1 cellular context compared by ENCODE assay signal in genomic region chr1:93680121-93681094, GRCh38.
TF ChIP-seq lines count a peak whose summit lies in the region.

No MANE protein-coding gene starts in this region.

TF ChIP-seq in HepG2, 621 proteins besides CTCF, POLR2A, EP300 and RAD21 (continued from another document and continues in another):
- no peak for TF ChIP-seq NCOA5 (CRISPR knock-in tag; IDR thresholded peaks at IDR 0.05)
- TF ChIP-seq TAF1 (CRISPR knock-in tag; IDR thresholded peaks at IDR 0.05): peak; percentile 49; the same call in 1 of the 2 replicates
- no peak for TF ChIP-seq JDP2 (CRISPR knock-in tag; IDR thresholded peaks at IDR 0.05; ENCODE audit: borderline replicate concordance)
- TF ChIP-seq CEBPG (CRISPR knock-in tag; IDR thresholded peaks at IDR 0.05): peak; percentile 16; the same call in 1 of the 2 replicates
- TF ChIP-seq ZNF761 (CRISPR knock-in tag; conservative IDR thresholded peaks at IDR 0.05): peak; percentile 20; the same call in 1 of the 2 replicates
- peak; percentile 57 for TF ChIP-seq ZNF770 (CRISPR knock-in tag; IDR thresholded peaks at IDR 0.05)
- TF ChIP-seq ZNF263 (CRISPR knock-in tag; IDR thresholded peaks at IDR 0.05): peak; percentile 42
- TF ChIP-seq ZBTB38 (CRISPR knock-in tag; IDR thresholded peaks at IDR 0.05): peak; percentile 38; the same call in 1 of the 2 replicates
- TF ChIP-seq FOSL2 (CRISPR knock-in tag; IDR thresholded peaks at IDR 0.05): peak; percentile 47
- no peak for TF ChIP-seq PPARG (CRISPR knock-in tag; conservative IDR thresholded peaks at IDR 0.05)
- TF ChIP-seq HOXA5 (CRISPR knock-in tag; IDR thresholded peaks at IDR 0.05): 0 out of 2 replicates have a peak, but pooled peaks have one; percentile 42
- TF ChIP-seq KAT8 (CRISPR knock-in tag; IDR thresholded peaks at IDR 0.05): no peak; the same call in 1 of the 2 replicates
- TF ChIP-seq ZNF274 (CRISPR knock-in tag; IDR thresholded peaks at IDR 0.05): peak; percentile 61; the same call in 1 of the 2 replicates
- 0 out of 2 replicates have a peak, but pooled peaks have one; percentile 41 for TF ChIP-seq ZNF431 (CRISPR knock-in tag; IDR thresholded peaks at IDR 0.05; ENCODE audit: borderline replicate concordance, low read depth)
- TF ChIP-seq ZSCAN21 (CRISPR knock-in tag; IDR thresholded peaks at IDR 0.05; ENCODE audit: borderline replicate concordance): 0 out of 2 replicates have a peak, but pooled peaks have one; percentile 1
- TF ChIP-seq PAWR (CRISPR knock-in tag; IDR thresholded peaks at IDR 0.05; ENCODE audit: borderline replicate concordance): no peak
- TF ChIP-seq U2AF1 (optimal IDR thresholded peaks at IDR 0.05; ENCODE audit: low read depth, low read length): peak; percentile 37
- no peak; the same call in 1 of the 2 replicates for TF ChIP-seq HDAC1 (CRISPR knock-in tag; IDR thresholded peaks at IDR 0.05)
- TF ChIP-seq BCL3 (CRISPR knock-in tag; IDR thresholded peaks at IDR 0.05): peak; percentile 63; the same call in 1 of the 2 replicates
- peak; percentile 71 for TF ChIP-seq TFDP1 (CRISPR knock-in tag; IDR thresholded peaks at IDR 0.05; ENCODE audit: borderline replicate concordance)
- peak; percentile 51; the same call in 1 of the 2 replicates for TF ChIP-seq ZNF574 (CRISPR knock-in tag; IDR thresholded peaks at IDR 0.05)
- TF ChIP-seq HNRNPK (IDR thresholded peaks at IDR 0.05; ENCODE audit: low read depth, low read length, poor library complexity, severe bottlenecking): no peak
- TF ChIP-seq ZMYM4 (CRISPR knock-in tag; IDR thresholded peaks at IDR 0.05): peak; percentile 25; the same call in 1 of the 2 replicates
- TF ChIP-seq TFDP2 (CRISPR knock-in tag; IDR thresholded peaks at IDR 0.05): peak; percentile 36; the same call in 1 of the 2 replicates
- TF ChIP-seq MEIS2 (CRISPR knock-in tag; IDR thresholded peaks at IDR 0.05): no peak
- TF ChIP-seq ZNF547 (CRISPR knock-in tag; IDR thresholded peaks at IDR 0.05): peak; percentile 7
- peak; percentile 78 to 84 for TF ChIP-seq HMGXB4 (CRISPR knock-in tag; IDR thresholded peaks at IDR 0.05; ENCODE audit: borderline replicate concordance in 1 of 2, low read depth in 1 of 2)
- TF ChIP-seq UBTF (CRISPR knock-in tag; IDR thresholded peaks at IDR 0.05): peak; percentile 62
- TF ChIP-seq PRDM10 (CRISPR knock-in tag; IDR thresholded peaks at IDR 0.05; ENCODE audit: low read depth): no peak
- peak; percentile 13 for TF ChIP-seq SKI (IDR thresholded peaks at IDR 0.05; ENCODE audit: partially characterized antibody)
- no peak for TF ChIP-seq ZNF597 (CRISPR knock-in tag; IDR thresholded peaks at IDR 0.05)
- TF ChIP-seq ZNF589 (CRISPR knock-in tag; conservative IDR thresholded peaks at IDR 0.05): 0 out of 2 replicates have a peak, but pooled peaks have one; percentile 37
- peak; percentile 57; the same call in 1 of the 2 replicates for TF ChIP-seq POLR2G (IDR thresholded peaks at IDR 0.05; ENCODE audit: low read depth, low read length)
- TF ChIP-seq MIXL1 (CRISPR knock-in tag; IDR thresholded peaks at IDR 0.05): peak; percentile 52; the same call in 1 of the 2 replicates
- no peak for TF ChIP-seq ELK4 (CRISPR knock-in tag; IDR thresholded peaks at IDR 0.05; ENCODE audit: borderline replicate concordance)
- peak; percentile 82 for TF ChIP-seq ZFP91 (CRISPR knock-in tag; IDR thresholded peaks at IDR 0.05; ENCODE audit: borderline replicate concordance)
